Comparison of ENCODE assay signal across 10 cellular contexts in the genomic region with DNA sequence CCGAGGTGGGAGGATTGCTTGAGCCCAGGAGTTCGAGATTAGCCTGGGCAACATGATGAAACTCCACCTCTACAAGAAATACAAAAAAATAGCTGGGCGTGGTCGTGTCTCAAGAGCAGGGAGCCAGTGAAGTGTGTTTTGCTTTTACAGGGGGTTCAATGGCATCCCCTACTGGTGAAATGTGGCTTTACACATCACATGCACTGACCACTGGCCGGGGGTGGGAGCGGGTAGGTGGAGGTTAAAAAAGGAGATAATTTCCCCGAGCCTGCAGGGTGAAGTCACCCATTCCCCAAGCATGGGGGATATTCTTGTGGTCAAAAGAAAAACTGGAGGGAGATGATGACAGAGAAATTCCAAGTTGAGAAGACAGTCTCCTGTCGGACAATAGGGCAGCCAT.
DNase-seq lines count a peak whose midpoint lies in the region; ATAC-seq, FAIRE-seq and TF ChIP-seq lines count a peak whose summit lies in the region.
"Had no signal": no experiment of that assay in that cellular context is flagged by ENCODE, and none has a peak within 500 bp of the region (broad histone marks: within the 10 kb centered on the region; RNA-seq: fewer than 3 reads in every experiment).

No MANE protein-coding gene starts in this region.

- H3K36me3 Mint-ChIP-seq in type B pancreatic cell: peaks cover 13% of the 10 kb centered on the region

- TF ChIP-seq CTCF in left ventricle myocardium inferior (IDR thresholded peaks at IDR 0.05; ENCODE audit: borderline replicate concordance) (peak; percentile 41), endothelial cell of umbilical vein (IDR thresholded peaks at IDR 0.05; ENCODE audit: extremely low read depth in 1 of 2, insufficient read depth in 1 of 2, low read depth in 1 of 2, low read length in 2 of 2) (peak; percentile 10 to 46), type B pancreatic cell (conservative IDR thresholded peaks at IDR 0.05) (peak; percentile 72)

- no peak overlapping the region for H3K4me3 Mint-ChIP-seq in type B pancreatic cell

- no peak for TF ChIP-seq POLR2A in endothelial cell of umbilical vein (IDR thresholded peaks at IDR 0.05; ENCODE audit: low read depth, low read length)

- dilution Hi-C loops in endothelial cell of umbilical vein (cut with MboI; ENCODE audit: extremely low pct_ligation_motif_present, low sequenced_read_pairs): loop anchor here (25.0 kb wide), 1 partner anchor 485 kb away; no protein-coding TSS in a partner anchor

- no peak overlapping the region for H3K27ac ChIP-seq in left ventricle myocardium inferior (replicated peaks)
- H3K27ac ChIP-seq in endothelial cell of umbilical vein (ENCODE audit: insufficient read depth, low read depth, low read length): no peak overlapping the region

- no peaks in the 10 kb centered on the region for H3K4me1 Mint-ChIP-seq in type B pancreatic cell (ENCODE audit: unreplicated experiment)

- no peaks in the 10 kb centered on the region for H3K79me2 ChIP-seq in endothelial cell of umbilical vein (ENCODE audit: control insufficient read depth, insufficient read depth, low read length)

- H3K9me1 ChIP-seq in endothelial cell of umbilical vein (replicated peaks; ENCODE audit: control insufficient read depth, extremely low read depth, insufficient read depth, low read length): no peaks in the 10 kb centered on the region

- H3K27ac Mint-ChIP-seq in type B pancreatic cell: no peak overlapping the region

- POLR2A ChIA-PET in endothelial cell of umbilical vein (lab: Charles Lee): no interaction called here

- intact Hi-C loops in left ventricle myocardium inferior (cut with micrococcal nuclease) (no loop called here), left cardiac atrium (cut with DNase I) (no loop called here), endothelial cell of umbilical vein (cut with micrococcal nuclease) (no loop called here), posterior cingulate gyrus (cut with DNase I) (no loop called here)

- H3K27me3 Mint-ChIP-seq in type B pancreatic cell: no peaks in the 10 kb centered on the region

- H3K4me1 ChIP-seq in left ventricle myocardium inferior (no peaks in the 10 kb centered on the region), endothelial cell of umbilical vein (ENCODE audit: control insufficient read depth, extremely low read depth, insufficient read depth, low read length) (no peaks in the 10 kb centered on the region)

- H3K27me3 ChIP-seq in left ventricle myocardium inferior (ENCODE audit: low read depth) (peaks cover 35% of the 10 kb centered on the region), endothelial cell of umbilical vein (ENCODE audit: control insufficient read depth in 2 of 2, insufficient read depth in 2 of 2, low read length in 2 of 2) (no peaks in the 10 kb centered on the region)

- no peak overlapping the region for H3K9ac ChIP-seq in endothelial cell of umbilical vein (replicated peaks; ENCODE audit: extremely low read depth, insufficient read depth, low read length)

- no peak for ATAC-seq in left cardiac atrium
- ATAC-seq: Right ventricle myocardium inferior had no signal

- FAIRE-seq in endothelial cell of umbilical vein (lab: Jason Lieb, UNC): no peak

- no peak overlapping the region for H3K4me2 ChIP-seq in endothelial cell of umbilical vein (ENCODE audit: insufficient read depth, low read length)

- no TSS peak for BruUV-seq in endothelial cell of umbilical vein (replicated peaks; lab: Mats Ljungman, UMichigan)

- H3K36me3 ChIP-seq in left ventricle myocardium inferior (no peaks in the 10 kb centered on the region), endothelial cell of umbilical vein (ENCODE audit: control insufficient read depth in 2 of 2, extremely low read depth in 1 of 2, insufficient read depth in 2 of 2, low read length in 2 of 2) (no peaks in the 10 kb centered on the region)

- H3K4me3 ChIP-seq in left ventricle myocardium inferior (no peak overlapping the region), endothelial cell of umbilical vein (replicated peaks in 1 of 3; ENCODE audit: insufficient read depth in 1 of 3, low read depth in 1 of 3, low read length in 3 of 3) (no peak overlapping the region)

- peaks cover 9% of the 10 kb centered on the region for H3K9me3 Mint-ChIP-seq in type B pancreatic cell

- DNase-seq in left ventricle myocardium inferior (no peak), left cardiac atrium (no peak), NCI-H2227 (lab: John Stamatoyannopoulos, UW; ENCODE audit: unreplicated experiment) (peak; percentile 14), endothelial cell of umbilical vein (ENCODE audit: low read depth, low spot score) (no peak), type B pancreatic cell (ENCODE audit: extremely low spot score, unreplicated experiment) (no peak), retina (no peak), pons (ENCODE audit: low spot score) (no peak), posterior cingulate gyrus (no peak)
- DNase-seq: effector CD8-positive, alpha-beta T cell had no signal

- H3K9me3 ChIP-seq in left ventricle myocardium inferior (replicated peaks) (peaks cover 16% of the 10 kb centered on the region), endothelial cell of umbilical vein (replicated peaks; ENCODE audit: control insufficient read depth, insufficient read depth, low read length) (no peaks in the 10 kb centered on the region)

- CTCF ChIA-PET in endothelial cell of umbilical vein (lab: Charles Lee): interaction anchor here (1.3 to 3.2 kb wide), 4 partner anchors 9 to 490 kb away, joined by 3 to 12 read pairs (median 5); no protein-coding TSS in a partner anchor

- H2AFZ ChIP-seq in endothelial cell of umbilical vein (ENCODE audit: low read depth, low read length): no peak overlapping the region

- H4K20me1 ChIP-seq in endothelial cell of umbilical vein (replicated peaks; ENCODE audit: control insufficient read depth, extremely low read depth, insufficient read depth, low read length): no peaks in the 10 kb centered on the region

TF ChIP-seq in endothelial cell of umbilical vein, 7 proteins besides CTCF, POLR2A, EP300 and RAD21:
- TF ChIP-seq EZH2 (IDR thresholded peaks at IDR 0.05; ENCODE audit: borderline replicate concordance, low read depth, low read length, severe bottlenecking) (no peak), JUN (IDR thresholded peaks at IDR 0.05; ENCODE audit: borderline replicate concordance, insufficient read depth, insufficient read length, low read depth) (no peak), GATA2 (IDR thresholded peaks at IDR 0.05; ENCODE audit: insufficient read depth, insufficient read length, low read depth, low read length) (no peak), POLR2AphosphoS5 (IDR thresholded peaks at IDR 0.05; ENCODE audit: insufficient read depth, low read depth, low read length) (no peak), FOS (IDR thresholded peaks at IDR 0.05; ENCODE audit: borderline replicate concordance, insufficient read depth, low read length) (no peak), MYC (IDR thresholded peaks at IDR 0.05; ENCODE audit: low read depth, low read length) (no peak)
- TF ChIP-seq, protein P1, sequence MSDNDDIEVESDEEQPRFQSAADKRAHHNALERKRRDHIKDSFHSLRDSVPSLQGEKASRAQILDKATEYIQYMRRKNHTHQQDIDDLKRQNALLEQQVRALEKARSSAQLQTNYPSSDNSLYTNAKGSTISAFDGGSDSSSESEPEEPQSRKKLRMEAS (IDR thresholded peaks at IDR 0.05; ENCODE audit: insufficient read depth, insufficient read length): no peak
